Comparison of ENCODE assay signal across 1 cellular context in genomic region chr12:132084681-132085635, GRCh38.
TF ChIP-seq lines count a peak whose summit lies in the region.

No MANE protein-coding gene starts in this region.

TF ChIP-seq in GM12878, 131 proteins besides CTCF, POLR2A, EP300 and RAD21 (continued from another document and continues in another):
- TF ChIP-seq BCLAF1 (IDR thresholded peaks at IDR 0.05) (no peak), NR2F1 (conservative IDR thresholded peaks at IDR 0.05) (peak; percentile 98), E4F1 (IDR thresholded peaks at IDR 0.05; ENCODE audit: borderline replicate concordance, partially characterized antibody) (no peak), SMC3 (IDR thresholded peaks at IDR 0.05; ENCODE audit: borderline replicate concordance, low read length) (no peak), CREB1 (IDR thresholded peaks at IDR 0.05; ENCODE audit: low read depth) (peak; percentile 26), GATAD2B (conservative IDR thresholded peaks at IDR 0.05; ENCODE audit: low read depth) (no peak), RAD51 (IDR thresholded peaks at IDR 0.05) (no peak), SUPT20H (IDR thresholded peaks at IDR 0.05; ENCODE audit: borderline replicate concordance, control insufficient read depth, low read depth, low read length) (no peak), HCFC1 (IDR thresholded peaks at IDR 0.05; ENCODE audit: low read length) (no peak), ZNF207 (IDR thresholded peaks at IDR 0.05; ENCODE audit: borderline replicate concordance) (no peak), YY1 (IDR thresholded peaks at IDR 0.05; ENCODE audit: low read depth, low read length) (no peak), MTA3 (IDR thresholded peaks at IDR 0.05; ENCODE audit: borderline replicate concordance, low read length) (no peak), POLR2AphosphoS5 (IDR thresholded peaks at IDR 0.05; ENCODE audit: low read length) (peak; percentile 31; the same call in 1 of the 2 replicates), NFYA (IDR thresholded peaks at IDR 0.05; ENCODE audit: borderline replicate concordance, low read depth, low read length) (no peak), PRDM15 (CRISPR knock-in tag; IDR thresholded peaks at IDR 0.05) (no peak), CUX1 (IDR thresholded peaks at IDR 0.05; ENCODE audit: insufficient replicate concordance, low read depth, low read length) (no peak), IRF5 (IDR thresholded peaks at IDR 0.05; ENCODE audit: borderline replicate concordance) (no peak), ZNF687 (IDR thresholded peaks at IDR 0.05) (peak; percentile 52; the same call in 1 of the 2 replicates), DPF2 (IDR thresholded peaks at IDR 0.05) (peak; percentile 15; the same call in 1 of the 2 replicates), ESRRA (IDR thresholded peaks at IDR 0.05; ENCODE audit: low read length) (no peak), MYB (IDR thresholded peaks at IDR 0.05; ENCODE audit: borderline replicate concordance, low read depth, low read length) (no peak), BCL11A (IDR thresholded peaks at IDR 0.05; ENCODE audit: low read depth, low read length) (no peak), IRF4 (IDR thresholded peaks at IDR 0.05; ENCODE audit: low read depth, low read length) (no peak), PAX8 (IDR thresholded peaks at IDR 0.05) (no peak), SMARCA5 (IDR thresholded peaks at IDR 0.05) (no peak), EGR1 (IDR thresholded peaks at IDR 0.05; ENCODE audit: borderline replicate concordance in 1 of 2, low read depth in 2 of 2, low read length in 2 of 2) (no peak), RBBP5 (conservative IDR thresholded peaks at IDR 0.05) (no peak), EZH2 (IDR thresholded peaks at IDR 0.05; ENCODE audit: borderline replicate concordance, control insufficient read depth, low read depth, low read length) (no peak), CHD2 (IDR thresholded peaks at IDR 0.05; ENCODE audit: borderline replicate concordance, low read depth, low read length) (peak; percentile 96), SKIL (IDR thresholded peaks at IDR 0.05; ENCODE audit: low read depth, poor library complexity, severe bottlenecking) (no peak), FOS (IDR thresholded peaks at IDR 0.05; ENCODE audit: borderline replicate concordance, extremely low read depth, insufficient read length) (no peak), CBX3 (IDR thresholded peaks at IDR 0.05; ENCODE audit: borderline replicate concordance, low read depth) (no peak), RUNX3 (IDR thresholded peaks at IDR 0.05; ENCODE audit: low read length) (no peak), ZSCAN29 (IDR thresholded peaks at IDR 0.05) (no peak), SREBF1 (IDR thresholded peaks at IDR 0.05; ENCODE audit: low read length) (no peak), BACH1 (IDR thresholded peaks at IDR 0.05; ENCODE audit: borderline replicate concordance) (0 out of 2 replicates have a peak, but pooled peaks have one; percentile 32), BMI1 (IDR thresholded peaks at IDR 0.05; ENCODE audit: borderline replicate concordance) (no peak)
